ENCODE assay signal across 1 cellular context in the genomic region with DNA sequence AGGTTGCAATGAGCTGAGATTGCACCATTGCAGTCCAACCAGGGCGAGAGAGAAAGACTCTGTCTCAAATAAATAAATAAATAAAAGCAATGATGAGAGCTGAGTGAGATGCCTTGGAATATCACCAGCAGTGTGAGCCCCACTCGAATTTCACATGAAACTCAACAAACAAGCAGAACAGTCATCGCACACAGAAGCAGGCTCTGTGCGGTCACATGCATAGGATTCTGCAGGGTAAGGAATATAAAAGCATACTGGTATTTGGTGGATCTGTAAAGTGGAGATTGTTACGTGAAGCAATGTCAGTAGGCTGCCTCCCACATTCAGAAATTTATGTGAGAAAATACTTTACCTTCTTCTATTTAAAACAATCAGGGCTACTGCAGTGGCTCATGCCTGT.
TF ChIP-seq lines count a peak whose summit lies in the region.

No MANE protein-coding gene starts in this region.

TF ChIP-seq in A549, 52 proteins besides CTCF, POLR2A, EP300 and RAD21 (continued from another document):
- TF ChIP-seq MAFK (IDR thresholded peaks at IDR 0.05; ENCODE audit: partially characterized antibody) (no peak), MAZ (IDR thresholded peaks at IDR 0.05; ENCODE audit: borderline replicate concordance, low read depth, low read length) (no peak), CHD2 (IDR thresholded peaks at IDR 0.05; ENCODE audit: low read length, partially characterized antibody) (no peak), HOXB5 (CRISPR knock-in tag; IDR thresholded peaks at IDR 0.05) (no peak), FOSL2 (IDR thresholded peaks at IDR 0.05) (no peak), FOSL2 (CRISPR knock-in tag; IDR thresholded peaks at IDR 0.05) (no peak), NR3C1 (IDR thresholded peaks at IDR 0.05) (no peak), ZFP36 (IDR thresholded peaks at IDR 0.05; ENCODE audit: borderline replicate concordance, partially characterized antibody) (no peak), RNF2 (IDR thresholded peaks at IDR 0.05; ENCODE audit: borderline replicate concordance, low read depth) (no peak), BHLHE40 (IDR thresholded peaks at IDR 0.05; ENCODE audit: low read depth, low read length) (no peak), ZC3H11A (IDR thresholded peaks at IDR 0.05) (no peak), KDM5A (IDR thresholded peaks at IDR 0.05) (no peak)
- TF ChIP-seq, protein P1, sequence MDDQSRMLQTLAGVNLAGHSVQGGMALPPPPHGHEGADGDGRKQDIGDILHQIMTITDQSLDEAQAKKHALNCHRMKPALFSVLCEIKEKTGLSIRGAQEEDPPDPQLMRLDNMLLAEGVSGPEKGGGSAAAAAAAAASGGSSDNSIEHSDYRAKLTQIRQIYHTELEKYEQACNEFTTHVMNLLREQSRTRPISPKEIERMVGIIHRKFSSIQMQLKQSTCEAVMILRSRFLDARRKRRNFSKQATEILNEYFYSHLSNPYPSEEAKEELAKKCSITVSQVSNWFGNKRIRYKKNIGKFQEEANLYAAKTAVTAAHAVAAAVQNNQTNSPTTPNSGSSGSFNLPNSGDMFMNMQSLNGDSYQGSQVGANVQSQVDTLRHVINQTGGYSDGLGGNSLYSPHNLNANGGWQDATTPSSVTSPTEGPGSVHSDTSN (IDR thresholded peaks at IDR 0.05): no peak
- TF ChIP-seq, protein P2, sequence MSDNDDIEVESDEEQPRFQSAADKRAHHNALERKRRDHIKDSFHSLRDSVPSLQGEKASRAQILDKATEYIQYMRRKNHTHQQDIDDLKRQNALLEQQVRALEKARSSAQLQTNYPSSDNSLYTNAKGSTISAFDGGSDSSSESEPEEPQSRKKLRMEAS (IDR thresholded peaks at IDR 0.05): no peak
- TF ChIP-seq, protein P3, sequence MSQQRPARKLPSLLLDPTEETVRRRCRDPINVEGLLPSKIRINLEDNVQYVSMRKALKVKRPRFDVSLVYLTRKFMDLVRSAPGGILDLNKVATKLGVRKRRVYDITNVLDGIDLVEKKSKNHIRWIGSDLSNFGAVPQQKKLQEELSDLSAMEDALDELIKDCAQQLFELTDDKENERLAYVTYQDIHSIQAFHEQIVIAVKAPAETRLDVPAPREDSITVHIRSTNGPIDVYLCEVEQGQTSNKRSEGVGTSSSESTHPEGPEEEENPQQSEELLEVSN (IDR thresholded peaks at IDR 0.05; ENCODE audit: borderline replicate concordance, low read depth): no peak
- TF ChIP-seq, protein P4, sequence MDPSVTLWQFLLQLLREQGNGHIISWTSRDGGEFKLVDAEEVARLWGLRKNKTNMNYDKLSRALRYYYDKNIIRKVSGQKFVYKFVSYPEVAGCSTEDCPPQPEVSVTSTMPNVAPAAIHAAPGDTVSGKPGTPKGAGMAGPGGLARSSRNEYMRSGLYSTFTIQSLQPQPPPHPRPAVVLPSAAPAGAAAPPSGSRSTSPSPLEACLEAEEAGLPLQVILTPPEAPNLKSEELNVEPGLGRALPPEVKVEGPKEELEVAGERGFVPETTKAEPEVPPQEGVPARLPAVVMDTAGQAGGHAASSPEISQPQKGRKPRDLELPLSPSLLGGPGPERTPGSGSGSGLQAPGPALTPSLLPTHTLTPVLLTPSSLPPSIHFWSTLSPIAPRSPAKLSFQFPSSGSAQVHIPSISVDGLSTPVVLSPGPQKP (IDR thresholded peaks at IDR 0.05; ENCODE audit: low read depth, low read length): no peak
